7 cellular contexts compared by ENCODE assay signal in the genomic region with DNA sequence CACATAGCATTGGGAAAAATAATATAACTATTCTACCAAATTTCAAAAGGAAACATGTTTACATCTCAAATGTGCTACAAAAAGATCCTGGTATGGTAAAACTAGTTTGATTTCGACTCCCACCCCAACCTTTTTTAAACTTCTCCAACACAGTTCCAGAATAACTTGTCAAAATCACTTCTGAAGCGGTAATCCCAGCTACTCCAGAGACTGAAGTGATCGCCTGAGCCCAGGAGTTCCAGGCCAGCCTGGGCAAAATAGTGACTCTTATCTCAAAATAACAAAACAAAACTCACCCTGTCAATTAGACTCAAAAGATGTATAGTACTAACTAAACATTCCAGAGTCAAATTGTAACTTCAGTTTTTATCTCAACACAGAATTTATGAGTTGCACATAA.
DNase-seq lines count a peak whose midpoint lies in the region; ATAC-seq and TF ChIP-seq lines count a peak whose summit lies in the region.

No MANE protein-coding gene starts in this region.

- TF ChIP-seq CTCF in hepatocyte (IDR thresholded peaks at IDR 0.05; ENCODE audit: poor library complexity), result no peak

- peak overlapping the region; percentile 64 for H3K27ac ChIP-seq in hepatocyte

- H2AFZ ChIP-seq in hepatocyte, result no peak overlapping the region

- H3K27me3 ChIP-seq in hepatocyte (no peaks in the 10 kb centered on the region), HAP-1 (ENCODE audit: low read depth) (no peaks in the 10 kb centered on the region)

- in situ Hi-C loops in HAP-1 (cut with MboI; ENCODE audit: low sequenced_read_pairs), result no loop called here

- H3K4me3 ChIP-seq in hepatocyte (no peak overlapping the region), HAP-1 (no peak overlapping the region)

- H3K4me3 Mint-ChIP-seq in IgD-negative memory B cell, result peak overlapping the region in 3 of 4 donors; percentile 49 to 91 (median 91)
- H3K4me3 Mint-ChIP-seq in activated T-helper 2 cell treated with anti-CD3 and anti-CD28 coated beads, Interferon-gamma antibody, Interleukin-2, Interleukin-4, amounts not matched to agents 10 μg/mL and 5 μg/mL and 100 μg/mL, durations not matched to agents 14 hours and 24 hours and 36 hours (ENCODE audit: low read depth), result peak overlapping the region; percentile 80
- H3K4me3 Mint-ChIP-seq in stimulated activated naive B cell treated with anti-CD40 and anti-IgM and Interleukin-4, amounts not matched to agents 10 μg/mL and 1 μg/mL and 100 μg/mL, for 72 hours, result peak overlapping the region; percentile 39 to 79

- H3K9me3 ChIP-seq in hepatocyte (ENCODE audit: low read depth), result no peaks in the 10 kb centered on the region
- no peaks in the 10 kb centered on the region for H3K9me3 ChIP-seq in HAP-1

- H3K27me3 Mint-ChIP-seq in IgD-negative memory B cell, result no peaks in the 10 kb centered on the region
- no peaks in the 10 kb centered on the region for H3K27me3 Mint-ChIP-seq in activated T-helper 2 cell treated with anti-CD3 and anti-CD28 coated beads, Interferon-gamma antibody, Interleukin-2, Interleukin-4, amounts not matched to agents 10 μg/mL and 5 μg/mL and 100 μg/mL, durations not matched to agents 14 hours and 24 hours and 36 hours (ENCODE audit: low read depth)
- H3K27me3 Mint-ChIP-seq in stimulated activated naive B cell treated with anti-CD40 and anti-IgM and Interleukin-4, amounts not matched to agents 10 μg/mL and 1 μg/mL and 100 μg/mL, for 72 hours, result no peaks in the 10 kb centered on the region

- H3K4me1 ChIP-seq in hepatocyte (ENCODE audit: insufficient read depth), result peaks cover 5% of the 10 kb centered on the region
- H3K4me1 ChIP-seq in HAP-1, result no peaks in the 10 kb centered on the region

- no peaks in the 10 kb centered on the region for H3K9me3 Mint-ChIP-seq in IgD-negative memory B cell
- no peaks in the 10 kb centered on the region for H3K9me3 Mint-ChIP-seq in activated T-helper 2 cell treated with anti-CD3 and anti-CD28 coated beads, Interferon-gamma antibody, Interleukin-2, Interleukin-4, amounts not matched to agents 10 μg/mL and 5 μg/mL and 100 μg/mL, durations not matched to agents 14 hours and 24 hours and 36 hours
- H3K9me3 Mint-ChIP-seq in stimulated activated naive B cell treated with anti-CD40 and anti-IgM and Interleukin-4, amounts not matched to agents 10 μg/mL and 1 μg/mL and 100 μg/mL, for 72 hours, result no peaks in the 10 kb centered on the region

- intact Hi-C loops in activated T-helper 2 cell treated with anti-CD3 and anti-CD28 coated beads, Interferon-gamma antibody, Interleukin-2, Interleukin-4, amounts not matched to agents 10 μg/mL and 5 μg/mL and 100 μg/mL, durations not matched to agents 14 hours and 24 hours and 36 hours (cut with micrococcal nuclease), result loop anchor here (2.0 kb wide), 1 partner anchor 15 kb away; no protein-coding TSS in a partner anchor

- DNase-seq in activated T-helper 2 cell treated with anti-CD3 and anti-CD28 coated beads, Interferon-gamma antibody, Interleukin-2, Interleukin-4, amounts not matched to agents 10 μg/mL and 5 μg/mL and 100 μg/mL, durations not matched to agents 14 hours and 24 hours and 36 hours (ENCODE audit: low spot score), result no peak
- DNase-seq in hepatocyte (ENCODE audit: low spot score) (no peak), HAP-1 (ENCODE audit: low spot score in 2 of 2) (no peak), HuH-7 (ENCODE audit: low spot score) (no peak)
- DNase-seq in stimulated activated naive B cell treated with anti-CD40 and anti-IgM and Interleukin-4, amounts not matched to agents 10 μg/mL and 1 μg/mL and 100 μg/mL, for 72 hours, result no peak
- DNase-seq in stimulated activated CD4-positive, alpha-beta T cell treated with anti-CD3 and anti-CD28 coated beads, Interleukin-4, amount 100 ng/mL, for 24 hours, result no peak

- peaks cover 15% of the 10 kb centered on the region for H4K20me1 ChIP-seq in hepatocyte (ENCODE audit: insufficient read depth, poor library complexity, severe bottlenecking)

- H3K36me3 Mint-ChIP-seq in IgD-negative memory B cell, result peaks cover 2% of the 10 kb centered on the region
- H3K36me3 Mint-ChIP-seq in activated T-helper 2 cell treated with anti-CD3 and anti-CD28 coated beads, Interferon-gamma antibody, Interleukin-2, Interleukin-4, amounts not matched to agents 10 μg/mL and 5 μg/mL and 100 μg/mL, durations not matched to agents 14 hours and 24 hours and 36 hours (ENCODE audit: low read depth), result peaks cover 16% of the 10 kb centered on the region
- no peaks in the 10 kb centered on the region for H3K36me3 Mint-ChIP-seq in stimulated activated naive B cell treated with anti-CD40 and anti-IgM and Interleukin-4, amounts not matched to agents 10 μg/mL and 1 μg/mL and 100 μg/mL, for 72 hours

- H3K4me1 Mint-ChIP-seq in IgD-negative memory B cell, result peaks cover 10 to 33% (median 18%) of the 10 kb centered on the region in 3 donors
- peaks cover 32% of the 10 kb centered on the region for H3K4me1 Mint-ChIP-seq in activated T-helper 2 cell treated with anti-CD3 and anti-CD28 coated beads, Interferon-gamma antibody, Interleukin-2, Interleukin-4, amounts not matched to agents 10 μg/mL and 5 μg/mL and 100 μg/mL, durations not matched to agents 14 hours and 24 hours and 36 hours (ENCODE audit: low read depth)
- H3K4me1 Mint-ChIP-seq in stimulated activated naive B cell treated with anti-CD40 and anti-IgM and Interleukin-4, amounts not matched to agents 10 μg/mL and 1 μg/mL and 100 μg/mL, for 72 hours, result peaks cover 21 to 30% of the 10 kb centered on the region in 2 donors

- peak overlapping the region; percentile 49 to 96 (median 91) for H3K27ac Mint-ChIP-seq in IgD-negative memory B cell
- peak overlapping the region; percentile 89 for H3K27ac Mint-ChIP-seq in activated T-helper 2 cell treated with anti-CD3 and anti-CD28 coated beads, Interferon-gamma antibody, Interleukin-2, Interleukin-4, amounts not matched to agents 10 μg/mL and 5 μg/mL and 100 μg/mL, durations not matched to agents 14 hours and 24 hours and 36 hours
- H3K27ac Mint-ChIP-seq in stimulated activated naive B cell treated with anti-CD40 and anti-IgM and Interleukin-4, amounts not matched to agents 10 μg/mL and 1 μg/mL and 100 μg/mL, for 72 hours, result peak overlapping the region; percentile 84

- no peak for ATAC-seq in stimulated activated naive B cell treated with anti-CD40 and anti-IgM and Interleukin-4, amounts not matched to agents 10 μg/mL and 1 μg/mL and 100 μg/mL, for 72 hours (replicated peaks)

- H3K9me2 ChIP-seq in hepatocyte (replicated peaks; ENCODE audit: insufficient read depth), result no peaks in the 10 kb centered on the region

- peak overlapping the region; percentile 65 for H3K4me2 ChIP-seq in hepatocyte

- peaks cover 69% of the 10 kb centered on the region for H3K79me2 ChIP-seq in hepatocyte

- WGBS in hepatocyte (ENCODE audit: low lambda C conversion rate, missing lambda C conversion rate), result 84% methylated on average over 3 of the region's 3 CpGs

- H3K36me3 ChIP-seq in hepatocyte (replicated peaks; ENCODE audit: insufficient read depth, low read depth), result no peaks in the 10 kb centered on the region
- no peaks in the 10 kb centered on the region for H3K36me3 ChIP-seq in HAP-1 (replicated peaks)
